Comparison of ENCODE assay signal across 21 cellular contexts in genomic region chrY:11044234-11044883, GRCh38.
"Had no signal": no experiment of that assay in that cellular context is flagged by ENCODE, and none has a peak within 500 bp of the region (broad histone marks: within the 10 kb centered on the region; RNA-seq: fewer than 3 reads in every experiment).

No MANE protein-coding gene starts in this region.

- DNase-seq: IMR-90, Karpas-422, KG1, MM.1S, NCI-H1092 treated with DMSO at 0.1 percent for 48 hours, NCI-H1436 treated with DMSO at 0.1 percent for 48 hours, NCI-H1694, NCI-H187 treated with DMSO at 0.1 percent for 48 hours, NCI-H2081 treated with DMSO at 0.1 percent for 48 hours, NCI-H2171, NCI-H226, NCI-H446, NCI-H510A, NCI-H524 treated with DMSO at 0.1 percent for 48 hours, NCI-H69, NCI-H774, Right ventricle myocardium superior, RPMI8226, SK-N-SH, SW 1271 had no signal

- H3K9me3 ChIP-seq: SK-N-SH had no signal

- FAIRE-seq: RCC 7860 had no signal

- H3K9ac ChIP-seq: SK-N-SH had no signal

- H3K4me2 ChIP-seq: SK-N-SH had no signal
